8 cellular contexts compared by ENCODE assay signal in the genomic region with DNA sequence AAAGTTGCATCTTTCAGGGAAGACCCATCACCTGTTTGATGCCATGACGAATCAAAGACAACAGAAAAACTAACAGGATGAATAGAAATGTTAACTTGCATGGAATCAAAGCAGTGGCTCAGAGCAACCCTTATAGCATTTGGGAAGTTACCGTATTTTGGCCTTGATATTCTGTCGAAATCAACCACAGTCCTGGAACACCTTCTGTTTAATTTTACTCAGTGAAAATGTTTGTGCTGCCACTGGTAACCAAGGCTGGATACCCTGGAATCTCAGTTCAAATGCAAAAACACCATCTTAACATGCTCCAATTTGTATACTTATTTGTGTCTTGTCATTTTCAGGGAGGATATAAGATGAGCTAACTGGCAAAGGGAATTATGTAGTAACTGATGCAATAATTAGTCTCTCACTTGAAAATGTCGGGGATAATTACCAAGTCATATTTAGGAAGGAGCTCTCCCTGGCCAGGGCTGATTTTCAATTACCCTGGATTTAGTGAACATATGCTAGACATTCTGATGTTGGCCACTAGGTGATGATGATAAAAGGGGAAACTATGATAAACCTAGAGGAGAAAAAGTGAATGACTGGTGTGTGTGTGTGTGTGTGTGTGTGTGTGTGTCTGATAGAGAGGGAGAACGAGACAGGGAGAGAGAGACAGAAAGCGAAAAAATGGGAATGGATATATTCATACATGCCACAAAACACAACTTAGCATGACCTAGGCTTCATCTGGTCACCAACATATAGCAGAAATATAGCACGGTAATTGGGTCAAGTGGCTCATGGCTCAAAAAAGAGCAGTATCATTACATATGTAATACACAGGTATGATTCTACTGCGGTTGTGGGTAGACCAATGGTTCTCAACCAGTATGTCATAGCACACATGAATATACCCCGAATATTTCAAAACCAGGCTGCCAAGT. TPM values are rescaled to one million over a fixed set of nuclear protein-coding genes. Genes with fewer than 3 reads are reported as not detected.
DNase-seq lines count a peak whose midpoint lies in the region; ATAC-seq and TF ChIP-seq lines count a peak whose summit lies in the region.

No MANE protein-coding gene starts in this region.

- H3K27ac ChIP-seq in muscle layer of duodenum (ENCODE audit: low read length), result peak overlapping the region; percentile 21

- POLR2A ChIA-PET in activated CD4-positive, alpha-beta memory T cell treated with anti-CD3 and anti-CD28 coated beads, Interleukin-2, amount 10 ng/mL, durations not matched to agents 7 days and 5 days (lab: Charles Lee), result no interaction called here

- H3K9ac ChIP-seq in adipocyte (ENCODE audit: low read length), result no peak overlapping the region

- CTCF ChIA-PET in activated CD8-positive, alpha-beta memory T cell treated with anti-CD3 and anti-CD28 coated beads, Interleukin-2, amount 10 ng/mL, durations not matched to agents 7 days and 5 days (lab: Charles Lee), result no interaction called here
- CTCF ChIA-PET in activated CD4-positive, alpha-beta memory T cell treated with anti-CD3 and anti-CD28 coated beads, Interleukin-2, amount 10 ng/mL, durations not matched to agents 7 days and 5 days (lab: Charles Lee), result no interaction called here

- peaks cover 41% of the 10 kb centered on the region for H3K4me1 ChIP-seq in adipocyte (ENCODE audit: control insufficient read depth, insufficient read depth, low read length)
- H3K4me1 ChIP-seq in muscle layer of duodenum (ENCODE audit: control insufficient read depth in 1 of 2, insufficient read depth in 2 of 2, low read length in 2 of 2), result peaks cover 8 to 22% of the 10 kb centered on the region in 2 donors

- H3K36me3 ChIP-seq in adipocyte (ENCODE audit: control insufficient read depth, insufficient read depth, low read length, severe bottlenecking) (peaks cover 28% of the 10 kb centered on the region), muscle layer of duodenum (ENCODE audit: control insufficient read depth in 1 of 2, insufficient read depth in 2 of 2, low read length in 2 of 2) (no peaks in the 10 kb centered on the region)

- peak; percentile 38; the same call in 1 of the 2 replicates for TF ChIP-seq CTCF in GM12874 (IDR thresholded peaks at IDR 0.05; ENCODE audit: insufficient read depth, low read depth, low read length)

- no peaks in the 10 kb centered on the region for H3K36me3 Mint-ChIP-seq in activated CD8-positive, alpha-beta memory T cell treated with anti-CD3 and anti-CD28 coated beads, Interleukin-2, amount 10 ng/mL, durations not matched to agents 7 days and 5 days
- no peaks in the 10 kb centered on the region for H3K36me3 Mint-ChIP-seq in activated CD4-positive, alpha-beta memory T cell treated with anti-CD3 and anti-CD28 coated beads, Interleukin-2, amount 10 ng/mL, durations not matched to agents 7 days and 5 days (ENCODE audit: low read depth)

- H3K4me3 ChIP-seq in adipocyte (ENCODE audit: low read length), result no peak overlapping the region
- H3K4me3 ChIP-seq in muscle layer of duodenum (ENCODE audit: low read depth in 1 of 2, low read length in 2 of 2), result no peak overlapping the region

- no peaks in the 10 kb centered on the region for H3K27me3 ChIP-seq in adipocyte (replicated peaks; ENCODE audit: control insufficient read depth, insufficient read depth, low read length)
- no peaks in the 10 kb centered on the region for H3K27me3 ChIP-seq in muscle layer of duodenum (ENCODE audit: low read depth, low read length)

- H3K27me3 Mint-ChIP-seq in activated CD8-positive, alpha-beta memory T cell treated with anti-CD3 and anti-CD28 coated beads, Interleukin-2, amount 10 ng/mL, durations not matched to agents 7 days and 5 days, result no peaks in the 10 kb centered on the region
- peaks cover 1% of the 10 kb centered on the region for H3K27me3 Mint-ChIP-seq in activated CD4-positive, alpha-beta memory T cell treated with anti-CD3 and anti-CD28 coated beads, Interleukin-2, amount 10 ng/mL, durations not matched to agents 7 days and 5 days

- no peak overlapping the region for H3K4me3 Mint-ChIP-seq in activated CD8-positive, alpha-beta memory T cell treated with anti-CD3 and anti-CD28 coated beads, Interleukin-2, amount 10 ng/mL, durations not matched to agents 7 days and 5 days
- H3K4me3 Mint-ChIP-seq in activated CD4-positive, alpha-beta memory T cell treated with anti-CD3 and anti-CD28 coated beads, Interleukin-2, amount 10 ng/mL, durations not matched to agents 7 days and 5 days, result no peak overlapping the region

- no peak overlapping the region for H3K27ac Mint-ChIP-seq in activated CD8-positive, alpha-beta memory T cell treated with anti-CD3 and anti-CD28 coated beads, Interleukin-2, amount 10 ng/mL, durations not matched to agents 7 days and 5 days
- H3K27ac Mint-ChIP-seq in activated CD4-positive, alpha-beta memory T cell treated with anti-CD3 and anti-CD28 coated beads, Interleukin-2, amount 10 ng/mL, durations not matched to agents 7 days and 5 days, result no peak overlapping the region

- ATAC-seq in activated CD8-positive, alpha-beta memory T cell treated with anti-CD3 and anti-CD28 coated beads, Interleukin-2, amount 10 ng/mL, durations not matched to agents 7 days and 5 days, result no peak

- H3K4me1 Mint-ChIP-seq in activated CD8-positive, alpha-beta memory T cell treated with anti-CD3 and anti-CD28 coated beads, Interleukin-2, amount 10 ng/mL, durations not matched to agents 7 days and 5 days, result no peaks in the 10 kb centered on the region
- no peaks in the 10 kb centered on the region for H3K4me1 Mint-ChIP-seq in activated CD4-positive, alpha-beta memory T cell treated with anti-CD3 and anti-CD28 coated beads, Interleukin-2, amount 10 ng/mL, durations not matched to agents 7 days and 5 days

- H3K9me3 Mint-ChIP-seq in activated CD8-positive, alpha-beta memory T cell treated with anti-CD3 and anti-CD28 coated beads, Interleukin-2, amount 10 ng/mL, durations not matched to agents 7 days and 5 days (ENCODE audit: low read depth), result no peaks in the 10 kb centered on the region
- no peaks in the 10 kb centered on the region for H3K9me3 Mint-ChIP-seq in activated CD4-positive, alpha-beta memory T cell treated with anti-CD3 and anti-CD28 coated beads, Interleukin-2, amount 10 ng/mL, durations not matched to agents 7 days and 5 days

- H3K9me3 ChIP-seq in adipocyte (ENCODE audit: control insufficient read depth, low read length) (no peaks in the 10 kb centered on the region), muscle layer of duodenum (ENCODE audit: control insufficient read depth in 1 of 2, low read length in 2 of 2) (no peaks in the 10 kb centered on the region)

- DNase-seq in HT-29 (ENCODE audit: low spot score) (peak; percentile 37), adipocyte (ENCODE audit: low read depth) (peak; percentile 25), NCI-H1092 (lab: John Stamatoyannopoulos, UW) (no peak), LoVo (ENCODE audit: low spot score) (no peak)
- no peak for DNase-seq in activated CD8-positive, alpha-beta memory T cell treated with anti-CD3 and anti-CD28 coated beads, Interleukin-2, amount 10 ng/mL, durations not matched to agents 7 days and 5 days
- DNase-seq in activated CD4-positive, alpha-beta memory T cell treated with anti-CD3 and anti-CD28 coated beads, Interleukin-2, amount 10 ng/mL, durations not matched to agents 7 days and 5 days, result no peak

RNA-seq across cellular contexts. Expression of a gene that starts 19.0 kb away (rescaled TPM):
- total RNA-seq in HT-29 (2014; rRNA removed; shearing (Covaris generic)), result under 0.01 and 0.34 TPM in 2 replicates
- total RNA-seq in activated CD8-positive, alpha-beta memory T cell treated with anti-CD3 and anti-CD28 coated beads, Interleukin-2, amount 10 ng/mL, durations not matched to agents 7 days and 5 days, result not detected
- total RNA-seq in activated CD4-positive, alpha-beta memory T cell treated with anti-CD3 and anti-CD28 coated beads, Interleukin-2, amount 10 ng/mL, durations not matched to agents 7 days and 5 days, result not detected

Comparison
In these comparisons a context has a peak if more than half of its experiments do, and no peak if none do; other contexts are left out.
1. DNase-seq: peak in HT-29 (single experiment) and adipocyte (single experiment); none in activated CD8-positive, alpha-beta memory T cell treated with anti-CD3 and anti-CD28 coated beads, Interleukin-2, amount 10 ng/mL, durations not matched to agents 7 days and 5 days (single experiment), NCI-H1092 (single experiment), LoVo (single experiment) and activated CD4-positive, alpha-beta memory T cell treated with anti-CD3 and anti-CD28 coated beads, Interleukin-2, amount 10 ng/mL, durations not matched to agents 7 days and 5 days (single experiment).